In genomic region chr1:148743200-148743599, GRCh38 we compare ENCODE assay signal across 3 cellular contexts. TPM values are rescaled to one million over a fixed set of nuclear protein-coding genes. Genes with fewer than 3 reads are reported as not detected.
"Had no signal": no experiment of that assay in that cellular context is flagged by ENCODE, and none has a peak within 500 bp of the region (broad histone marks: within the 10 kb centered on the region; RNA-seq: fewer than 3 reads in every experiment).

No MANE protein-coding gene starts in this region.

RNA-seq across cellular contexts. Expression of gene NUDT4B, which starts 5.4 kb away (rescaled TPM):
- total RNA-seq: chondrocyte, endothelial cell of umbilical vein, esophagus mucosa had no signal
